Comparison of ENCODE assay signal across 1 cellular context in the genomic region with DNA sequence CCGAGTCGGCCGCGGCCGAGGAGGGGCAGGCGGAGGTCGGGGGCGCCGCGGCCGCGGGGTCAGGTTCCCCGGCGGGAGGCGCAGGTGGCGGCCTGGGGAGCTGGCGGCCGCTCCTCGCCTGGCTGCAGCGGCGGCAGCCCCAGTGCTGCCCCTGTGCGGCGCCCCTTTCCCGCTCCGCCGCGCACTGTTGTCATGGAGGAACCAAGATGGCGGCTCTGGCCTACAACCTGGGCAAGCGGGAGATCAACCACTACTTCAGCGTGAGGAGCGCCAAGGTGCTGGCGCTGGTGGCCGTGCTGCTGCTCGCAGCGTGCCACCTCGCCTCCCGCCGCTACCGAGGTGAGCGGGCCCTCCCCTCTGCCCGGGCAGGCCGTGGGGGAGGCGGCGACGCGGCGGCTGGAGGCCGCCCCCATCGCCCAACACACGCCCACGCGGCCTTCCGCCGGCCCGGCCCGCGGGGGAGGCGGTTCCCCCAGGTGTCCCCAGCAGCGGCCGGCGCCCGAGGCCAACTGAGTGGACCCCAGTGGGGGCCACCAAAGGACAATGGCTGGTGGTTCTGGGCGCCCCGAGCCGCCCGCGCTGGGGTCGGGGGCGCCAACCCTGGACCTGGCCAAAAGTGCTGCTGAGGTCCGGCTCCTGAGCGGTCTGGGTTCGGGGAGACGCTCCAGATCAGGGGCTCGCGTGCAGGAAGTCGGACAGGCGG.
TF ChIP-seq lines count a peak whose summit lies in the region.

No MANE protein-coding gene starts in this region.

TF ChIP-seq in K562, 482 proteins besides CTCF, POLR2A, EP300 and RAD21 (continued from another document and continues in another):
- no peak for TF ChIP-seq AFF1 (IDR thresholded peaks at IDR 0.05; ENCODE audit: low read depth in 1 of 2, partially characterized antibody in 2 of 2)
- TF ChIP-seq TSC22D4 (tag; IDR thresholded peaks at IDR 0.05), result no peak
- no peak for TF ChIP-seq RBM15 (IDR thresholded peaks at IDR 0.05; ENCODE audit: insufficient read depth, low read length)
- TF ChIP-seq ZNF133 (CRISPR knock-in tag; IDR thresholded peaks at IDR 0.05), result no peak
- TF ChIP-seq DDX20 (tag; IDR thresholded peaks at IDR 0.05; ENCODE audit: low read depth), result no peak
- TF ChIP-seq JUND (IDR thresholded peaks at IDR 0.05; ENCODE audit: borderline replicate concordance, low read depth, low read length), result 0 out of 2 replicates have a peak, but pooled peaks have one; percentile 11
- no peak for TF ChIP-seq JUND (tag; IDR thresholded peaks at IDR 0.05; ENCODE audit: borderline replicate concordance, low read depth, low read length)
- no peak for TF ChIP-seq HCFC1 (IDR thresholded peaks at IDR 0.05; ENCODE audit: low read depth, low read length)
- TF ChIP-seq RBM34 (IDR thresholded peaks at IDR 0.05; ENCODE audit: borderline replicate concordance, insufficient read depth, low read length), result no peak
- TF ChIP-seq ZBTB12 (CRISPR knock-in tag; IDR thresholded peaks at IDR 0.05), result 0 out of 2 replicates have a peak, but pooled peaks have one; percentile 29
- no peak for TF ChIP-seq DNMT1 (IDR thresholded peaks at IDR 0.05)
- TF ChIP-seq ZEB2 (IDR thresholded peaks at IDR 0.05), result no peak
- no peak for TF ChIP-seq RBM14 (IDR thresholded peaks at IDR 0.05; ENCODE audit: borderline replicate concordance, insufficient read depth, low read depth, low read length)
- TF ChIP-seq, protein P1, sequence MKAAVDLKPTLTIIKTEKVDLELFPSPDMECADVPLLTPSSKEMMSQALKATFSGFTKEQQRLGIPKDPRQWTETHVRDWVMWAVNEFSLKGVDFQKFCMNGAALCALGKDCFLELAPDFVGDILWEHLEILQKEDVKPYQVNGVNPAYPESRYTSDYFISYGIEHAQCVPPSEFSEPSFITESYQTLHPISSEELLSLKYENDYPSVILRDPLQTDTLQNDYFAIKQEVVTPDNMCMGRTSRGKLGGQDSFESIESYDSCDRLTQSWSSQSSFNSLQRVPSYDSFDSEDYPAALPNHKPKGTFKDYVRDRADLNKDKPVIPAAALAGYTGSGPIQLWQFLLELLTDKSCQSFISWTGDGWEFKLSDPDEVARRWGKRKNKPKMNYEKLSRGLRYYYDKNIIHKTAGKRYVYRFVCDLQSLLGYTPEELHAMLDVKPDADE (conservative IDR thresholded peaks at IDR 0.05; ENCODE audit: control insufficient read depth, low read depth, low read length), result peak; percentile 54; the same call in 1 of the 2 replicates
- TF ChIP-seq, protein P2, sequence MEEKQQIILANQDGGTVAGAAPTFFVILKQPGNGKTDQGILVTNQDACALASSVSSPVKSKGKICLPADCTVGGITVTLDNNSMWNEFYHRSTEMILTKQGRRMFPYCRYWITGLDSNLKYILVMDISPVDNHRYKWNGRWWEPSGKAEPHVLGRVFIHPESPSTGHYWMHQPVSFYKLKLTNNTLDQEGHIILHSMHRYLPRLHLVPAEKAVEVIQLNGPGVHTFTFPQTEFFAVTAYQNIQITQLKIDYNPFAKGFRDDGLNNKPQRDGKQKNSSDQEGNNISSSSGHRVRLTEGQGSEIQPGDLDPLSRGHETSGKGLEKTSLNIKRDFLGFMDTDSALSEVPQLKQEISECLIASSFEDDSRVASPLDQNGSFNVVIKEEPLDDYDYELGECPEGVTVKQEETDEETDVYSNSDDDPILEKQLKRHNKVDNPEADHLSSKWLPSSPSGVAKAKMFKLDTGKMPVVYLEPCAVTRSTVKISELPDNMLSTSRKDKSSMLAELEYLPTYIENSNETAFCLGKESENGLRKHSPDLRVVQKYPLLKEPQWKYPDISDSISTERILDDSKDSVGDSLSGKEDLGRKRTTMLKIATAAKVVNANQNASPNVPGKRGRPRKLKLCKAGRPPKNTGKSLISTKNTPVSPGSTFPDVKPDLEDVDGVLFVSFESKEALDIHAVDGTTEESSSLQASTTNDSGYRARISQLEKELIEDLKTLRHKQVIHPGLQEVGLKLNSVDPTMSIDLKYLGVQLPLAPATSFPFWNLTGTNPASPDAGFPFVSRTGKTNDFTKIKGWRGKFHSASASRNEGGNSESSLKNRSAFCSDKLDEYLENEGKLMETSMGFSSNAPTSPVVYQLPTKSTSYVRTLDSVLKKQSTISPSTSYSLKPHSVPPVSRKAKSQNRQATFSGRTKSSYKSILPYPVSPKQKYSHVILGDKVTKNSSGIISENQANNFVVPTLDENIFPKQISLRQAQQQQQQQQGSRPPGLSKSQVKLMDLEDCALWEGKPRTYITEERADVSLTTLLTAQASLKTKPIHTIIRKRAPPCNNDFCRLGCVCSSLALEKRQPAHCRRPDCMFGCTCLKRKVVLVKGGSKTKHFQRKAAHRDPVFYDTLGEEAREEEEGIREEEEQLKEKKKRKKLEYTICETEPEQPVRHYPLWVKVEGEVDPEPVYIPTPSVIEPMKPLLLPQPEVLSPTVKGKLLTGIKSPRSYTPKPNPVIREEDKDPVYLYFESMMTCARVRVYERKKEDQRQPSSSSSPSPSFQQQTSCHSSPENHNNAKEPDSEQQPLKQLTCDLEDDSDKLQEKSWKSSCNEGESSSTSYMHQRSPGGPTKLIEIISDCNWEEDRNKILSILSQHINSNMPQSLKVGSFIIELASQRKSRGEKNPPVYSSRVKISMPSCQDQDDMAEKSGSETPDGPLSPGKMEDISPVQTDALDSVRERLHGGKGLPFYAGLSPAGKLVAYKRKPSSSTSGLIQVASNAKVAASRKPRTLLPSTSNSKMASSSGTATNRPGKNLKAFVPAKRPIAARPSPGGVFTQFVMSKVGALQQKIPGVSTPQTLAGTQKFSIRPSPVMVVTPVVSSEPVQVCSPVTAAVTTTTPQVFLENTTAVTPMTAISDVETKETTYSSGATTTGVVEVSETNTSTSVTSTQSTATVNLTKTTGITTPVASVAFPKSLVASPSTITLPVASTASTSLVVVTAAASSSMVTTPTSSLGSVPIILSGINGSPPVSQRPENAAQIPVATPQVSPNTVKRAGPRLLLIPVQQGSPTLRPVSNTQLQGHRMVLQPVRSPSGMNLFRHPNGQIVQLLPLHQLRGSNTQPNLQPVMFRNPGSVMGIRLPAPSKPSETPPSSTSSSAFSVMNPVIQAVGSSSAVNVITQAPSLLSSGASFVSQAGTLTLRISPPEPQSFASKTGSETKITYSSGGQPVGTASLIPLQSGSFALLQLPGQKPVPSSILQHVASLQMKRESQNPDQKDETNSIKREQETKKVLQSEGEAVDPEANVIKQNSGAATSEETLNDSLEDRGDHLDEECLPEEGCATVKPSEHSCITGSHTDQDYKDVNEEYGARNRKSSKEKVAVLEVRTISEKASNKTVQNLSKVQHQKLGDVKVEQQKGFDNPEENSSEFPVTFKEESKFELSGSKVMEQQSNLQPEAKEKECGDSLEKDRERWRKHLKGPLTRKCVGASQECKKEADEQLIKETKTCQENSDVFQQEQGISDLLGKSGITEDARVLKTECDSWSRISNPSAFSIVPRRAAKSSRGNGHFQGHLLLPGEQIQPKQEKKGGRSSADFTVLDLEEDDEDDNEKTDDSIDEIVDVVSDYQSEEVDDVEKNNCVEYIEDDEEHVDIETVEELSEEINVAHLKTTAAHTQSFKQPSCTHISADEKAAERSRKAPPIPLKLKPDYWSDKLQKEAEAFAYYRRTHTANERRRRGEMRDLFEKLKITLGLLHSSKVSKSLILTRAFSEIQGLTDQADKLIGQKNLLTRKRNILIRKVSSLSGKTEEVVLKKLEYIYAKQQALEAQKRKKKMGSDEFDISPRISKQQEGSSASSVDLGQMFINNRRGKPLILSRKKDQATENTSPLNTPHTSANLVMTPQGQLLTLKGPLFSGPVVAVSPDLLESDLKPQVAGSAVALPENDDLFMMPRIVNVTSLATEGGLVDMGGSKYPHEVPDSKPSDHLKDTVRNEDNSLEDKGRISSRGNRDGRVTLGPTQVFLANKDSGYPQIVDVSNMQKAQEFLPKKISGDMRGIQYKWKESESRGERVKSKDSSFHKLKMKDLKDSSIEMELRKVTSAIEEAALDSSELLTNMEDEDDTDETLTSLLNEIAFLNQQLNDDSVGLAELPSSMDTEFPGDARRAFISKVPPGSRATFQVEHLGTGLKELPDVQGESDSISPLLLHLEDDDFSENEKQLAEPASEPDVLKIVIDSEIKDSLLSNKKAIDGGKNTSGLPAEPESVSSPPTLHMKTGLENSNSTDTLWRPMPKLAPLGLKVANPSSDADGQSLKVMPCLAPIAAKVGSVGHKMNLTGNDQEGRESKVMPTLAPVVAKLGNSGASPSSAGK (IDR thresholded peaks at IDR 0.05), result peak; percentile 36; the same call in 1 of the 2 replicates
- TF ChIP-seq ZFP30 (CRISPR knock-in tag; IDR thresholded peaks at IDR 0.05; ENCODE audit: borderline replicate concordance), result no peak
- no peak; the same call in 1 of the 2 replicates for TF ChIP-seq NCOR1 (IDR thresholded peaks at IDR 0.05)
- TF ChIP-seq, protein P3, sequence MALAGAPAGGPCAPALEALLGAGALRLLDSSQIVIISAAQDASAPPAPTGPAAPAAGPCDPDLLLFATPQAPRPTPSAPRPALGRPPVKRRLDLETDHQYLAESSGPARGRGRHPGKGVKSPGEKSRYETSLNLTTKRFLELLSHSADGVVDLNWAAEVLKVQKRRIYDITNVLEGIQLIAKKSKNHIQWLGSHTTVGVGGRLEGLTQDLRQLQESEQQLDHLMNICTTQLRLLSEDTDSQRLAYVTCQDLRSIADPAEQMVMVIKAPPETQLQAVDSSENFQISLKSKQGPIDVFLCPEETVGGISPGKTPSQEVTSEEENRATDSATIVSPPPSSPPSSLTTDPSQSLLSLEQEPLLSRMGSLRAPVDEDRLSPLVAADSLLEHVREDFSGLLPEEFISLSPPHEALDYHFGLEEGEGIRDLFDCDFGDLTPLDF (CRISPR knock-in tag; IDR thresholded peaks at IDR 0.05), result no peak; the same call in 1 of the 2 replicates
- no peak for TF ChIP-seq DLX4 (CRISPR knock-in tag; IDR thresholded peaks at IDR 0.05)
- TF ChIP-seq, protein P4, sequence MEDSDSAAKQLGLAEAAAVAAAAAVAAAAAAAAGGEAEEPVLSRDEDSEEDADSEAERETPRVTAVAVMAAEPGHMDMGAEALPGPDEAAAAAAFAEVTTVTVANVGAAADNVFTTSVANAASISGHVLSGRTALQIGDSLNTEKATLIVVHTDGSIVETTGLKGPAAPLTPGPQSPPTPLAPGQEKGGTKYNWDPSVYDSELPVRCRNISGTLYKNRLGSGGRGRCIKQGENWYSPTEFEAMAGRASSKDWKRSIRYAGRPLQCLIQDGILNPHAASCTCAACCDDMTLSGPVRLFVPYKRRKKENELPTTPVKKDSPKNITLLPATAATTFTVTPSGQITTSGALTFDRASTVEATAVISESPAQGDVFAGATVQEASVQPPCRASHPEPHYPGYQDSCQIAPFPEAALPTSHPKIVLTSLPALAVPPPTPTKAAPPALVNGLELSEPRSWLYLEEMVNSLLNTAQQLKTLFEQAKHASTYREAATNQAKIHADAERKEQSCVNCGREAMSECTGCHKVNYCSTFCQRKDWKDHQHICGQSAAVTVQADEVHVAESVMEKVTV (CRISPR knock-in tag; IDR thresholded peaks at IDR 0.05), result no peak
- TF ChIP-seq ZBTB43 (CRISPR knock-in tag; IDR thresholded peaks at IDR 0.05), result no peak
- TF ChIP-seq ZNF511 (CRISPR knock-in tag; IDR thresholded peaks at IDR 0.05), result peak; percentile 61; the same call in 1 of the 2 replicates
- TF ChIP-seq GATA2 (CRISPR knock-in tag; IDR thresholded peaks at IDR 0.05), result no peak
